In genomic region chr3:98182196-98182595, GRCh38 we compare ENCODE assay signal across 22 cellular contexts. TPM values are rescaled to one million over a fixed set of nuclear protein-coding genes. Genes with fewer than 3 reads are reported as not detected.
DNase-seq lines count a peak whose midpoint lies in the region; ATAC-seq and TF ChIP-seq lines count a peak whose summit lies in the region.
"Had no signal": no experiment of that assay in that cellular context is flagged by ENCODE, and none has a peak within 500 bp of the region (broad histone marks: within the 10 kb centered on the region; RNA-seq: fewer than 3 reads in every experiment).

No MANE protein-coding gene starts in this region.

- no peak overlapping the region for H3K4me3 ChIP-seq in GM23338
- H3K4me3 ChIP-seq in HUES6 (ENCODE audit: low read depth, low read length) = no peak overlapping the region
- H3K4me3 ChIP-seq: BLaER1 treated with 17β-estradiol and CSF1 and Interleukin-3, amounts not matched to agents 10 nM and 100 nM; GM12878 had no signal

- no peak overlapping the region for H3K4me2 ChIP-seq in GM23338
- H3K4me2 ChIP-seq: BLaER1 treated with 17β-estradiol and CSF1 and Interleukin-3, amounts not matched to agents 10 nM and 100 nM had no signal

- H3K9ac ChIP-seq in HUES6 (ENCODE audit: low read length) = no peak overlapping the region
- H3K9ac ChIP-seq: BLaER1 treated with 17β-estradiol and CSF1 and Interleukin-3, amounts not matched to agents 10 nM and 100 nM had no signal

- CTCF ChIA-PET in WTC11 (lab: Charles Lee) = interaction anchor here (1.1 kb wide), 1 partner anchor 147 kb away, joined by 7 read pairs; no protein-coding TSS in a partner anchor

- H3K9me3 Mint-ChIP-seq in GM23338 (peaks cover 6% of the 10 kb centered on the region), WTC11 (peaks cover 9% of the 10 kb centered on the region)
- H3K9me3 Mint-ChIP-seq in activated T-cell treated with anti-CD3 and anti-CD28 coated beads, Interleukin-2, amount 50 U/mL, for 72 hours = no peaks in the 10 kb centered on the region
- H3K9me3 Mint-ChIP-seq: CD4-positive, alpha-beta T cell had no signal

- no peaks in the 10 kb centered on the region for H3K27me3 ChIP-seq in GM23338 (ENCODE audit: insufficient read depth)
- no peaks in the 10 kb centered on the region for H3K27me3 ChIP-seq in HUES6 (ENCODE audit: control insufficient read depth, insufficient read depth, low read length)
- H3K27me3 ChIP-seq: BE2C; BLaER1 treated with 17β-estradiol and CSF1 and Interleukin-3, amounts not matched to agents 10 nM and 100 nM had no signal

- H2AFZ ChIP-seq in GM23338 = no peak overlapping the region

- H3K4me3 Mint-ChIP-seq in GM23338 (no peak overlapping the region), WTC11 (no peak overlapping the region)
- H3K4me3 Mint-ChIP-seq in activated T-cell treated with anti-CD3 and anti-CD28 coated beads, Interleukin-2, amount 50 U/mL, for 72 hours = no peak overlapping the region
- H3K4me3 Mint-ChIP-seq: CD14-positive monocyte; CD4-positive, alpha-beta T cell; CD8-positive, alpha-beta memory T cell had no signal

- DNase-seq in GM23338 (ENCODE audit: low spot score) (peak; percentile 10), WTC11 (ENCODE audit: low spot score) (no peak), iPS-NIHi11 (ENCODE audit: low spot score) (peak; percentile 23), HPDE6-E6E7 (ENCODE audit: extremely low spot score) (no peak)
- no peak for DNase-seq in activated T-cell treated with anti-CD3 and anti-CD28 coated beads, Interleukin-2, amount 50 U/mL, for 72 hours
- DNase-seq: AML-193; BE2C; CD4-positive, alpha-beta T cell; CD8-positive, alpha-beta memory T cell; DMS 273 treated with DMSO at 0.1 percent for 48 hours; DMS79; EL; GDM1; GOT3 had no signal

- no peaks in the 10 kb centered on the region; the same call in 1 of the 2 replicates for H3K9me3 ChIP-seq in HUES6 (ENCODE audit: control insufficient read depth, insufficient read depth, low read depth, low read length)
- H3K9me3 ChIP-seq: BE2C; BLaER1 treated with 17β-estradiol and CSF1 and Interleukin-3, amounts not matched to agents 10 nM and 100 nM had no signal

- H3K36me3 Mint-ChIP-seq in GM23338 (ENCODE audit: low read depth) = peaks cover 6% of the 10 kb centered on the region; the same call in 2 of the 3 replicates
- H3K36me3 Mint-ChIP-seq in WTC11 = peaks cover 7% of the 10 kb centered on the region
- H3K36me3 Mint-ChIP-seq in activated T-cell treated with anti-CD3 and anti-CD28 coated beads, Interleukin-2, amount 50 U/mL, for 72 hours (ENCODE audit: insufficient read depth in 2 of 2) = no peaks in the 10 kb centered on the region
- H3K36me3 Mint-ChIP-seq: CD14-positive monocyte had no signal

- H3K4me1 Mint-ChIP-seq in GM23338 (peaks cover 20% of the 10 kb centered on the region; the same call in 2 of the 3 replicates), WTC11 (peaks cover 27% of the 10 kb centered on the region)
- H3K4me1 Mint-ChIP-seq in activated T-cell treated with anti-CD3 and anti-CD28 coated beads, Interleukin-2, amount 50 U/mL, for 72 hours (ENCODE audit: low read depth) = no peaks in the 10 kb centered on the region
- H3K4me1 Mint-ChIP-seq: CD8-positive, alpha-beta memory T cell had no signal

- no peaks in the 10 kb centered on the region for H3F3A ChIP-seq in GM23338 (replicated peaks; ENCODE audit: low read depth)

- no peak overlapping the region; the same call in 1 of the 2 replicates for H3K27ac ChIP-seq in GM23338 (ENCODE audit: low read depth)
- H3K27ac ChIP-seq in HUES6 (ENCODE audit: low read depth, low read length) = peak overlapping the region; percentile 59
- H3K27ac ChIP-seq: 22Rv1; BLaER1 treated with 17β-estradiol and CSF1 and Interleukin-3, amounts not matched to agents 10 nM and 100 nM had no signal

- ATAC-seq in GM23338 (peak; percentile 69), WTC11 (peak; percentile 73), HG02852 (IDR thresholded peaks at IDR 0.05; ENCODE audit: unreplicated experiment) (no peak), GM21825 (IDR thresholded peaks at IDR 0.05; ENCODE audit: unreplicated experiment) (no peak)
- ATAC-seq in activated T-cell treated with anti-CD3 and anti-CD28 coated beads, Interleukin-2, amount 50 U/mL, for 72 hours (replicated peaks in 1 of 2) = no peak
- ATAC-seq: GM12878, HCT116 had no signal

- H3K27ac Mint-ChIP-seq in GM23338 = peak overlapping the region; percentile 57; the same call in 1 of the 2 replicates
- H3K27ac Mint-ChIP-seq in WTC11 = no peak overlapping the region; the same call in 1 of the 2 replicates
- H3K27ac Mint-ChIP-seq in activated T-cell treated with anti-CD3 and anti-CD28 coated beads, Interleukin-2, amount 50 U/mL, for 72 hours = no peak overlapping the region
- H3K27ac Mint-ChIP-seq: CD4-positive, alpha-beta T cell; CD8-positive, alpha-beta memory T cell had no signal

- H3K9me2 ChIP-seq in GM23338 (ENCODE audit: insufficient read depth) = no peaks in the 10 kb centered on the region

- POLR2A ChIA-PET in WTC11 (lab: Charles Lee) = no interaction called here

- H3K27me3 Mint-ChIP-seq in GM23338 (ENCODE audit: insufficient read depth, low read depth, poor library complexity) (peaks cover 2% of the 10 kb centered on the region), WTC11 (ENCODE audit: low read depth) (no peaks in the 10 kb centered on the region)
- H3K27me3 Mint-ChIP-seq in activated T-cell treated with anti-CD3 and anti-CD28 coated beads, Interleukin-2, amount 50 U/mL, for 72 hours (ENCODE audit: low read depth) = no peaks in the 10 kb centered on the region
- H3K27me3 Mint-ChIP-seq: CD4-positive, alpha-beta T cell; CD8-positive, alpha-beta memory T cell had no signal

- no peaks in the 10 kb centered on the region for H4K20me1 ChIP-seq in GM23338 (replicated peaks; ENCODE audit: insufficient read depth)
- H4K20me1 ChIP-seq: BLaER1 treated with 17β-estradiol and CSF1 and Interleukin-3, amounts not matched to agents 10 nM and 100 nM had no signal

- H3K36me3 ChIP-seq in GM23338 (ENCODE audit: insufficient read depth) (no peaks in the 10 kb centered on the region), HUES6 (ENCODE audit: control insufficient read depth, insufficient read depth, low read length) (no peaks in the 10 kb centered on the region)
- H3K36me3 ChIP-seq: BE2C; BLaER1 treated with 17β-estradiol and CSF1 and Interleukin-3, amounts not matched to agents 10 nM and 100 nM had no signal

- H3K79me2 ChIP-seq in GM23338 (replicated peaks; ENCODE audit: insufficient read depth) = no peaks in the 10 kb centered on the region

- peaks cover 20% of the 10 kb centered on the region for H3K4me1 ChIP-seq in GM23338 (ENCODE audit: insufficient read depth)
- peaks cover 7% of the 10 kb centered on the region; the same call in 1 of the 2 replicates for H3K4me1 ChIP-seq in HUES6 (ENCODE audit: control insufficient read depth, insufficient read depth, low read length)
- H3K4me1 ChIP-seq: BE2C had no signal

- TF ChIP-seq CTCF in GM23338 (conservative IDR thresholded peaks at IDR 0.05; ENCODE audit: low read depth in 2 of 2) = no peak
- no peak for TF ChIP-seq CTCF in WTC11 (IDR thresholded peaks at IDR 0.05)

TF ChIP-seq in WTC11, 78 proteins besides CTCF, POLR2A, EP300 and RAD21 (continues in another document):
- TF ChIP-seq ATF6 (CRISPR knock-in tag; IDR thresholded peaks at IDR 0.05) (no peak), NR1H2 (CRISPR knock-in tag; IDR thresholded peaks at IDR 0.05) (no peak), HMGXB4 (CRISPR knock-in tag; IDR thresholded peaks at IDR 0.05) (no peak), TCF7 (CRISPR knock-in tag; IDR thresholded peaks at IDR 0.05; ENCODE audit: low read depth) (no peak)

RNA-seq across cellular contexts. Expression of gene OR5H15, which starts 15.7 kb away (rescaled TPM):
- not detected in 2 replicates for total RNA-seq in GM23338 (2014; rRNA removed; shearing (Covaris generic))
- polyA plus RNA-seq in GM23338 (2016; fragmentation: Nextera tagmentation; extraction: Ambion mirVana) = not detected in 2 replicates
- total RNA-seq in WTC11 (2021) = not detected in 3 replicates
- not detected for total RNA-seq in activated T-cell treated with anti-CD3 and anti-CD28 coated beads, Interleukin-2, amount 50 U/mL, for 72 hours
- total RNA-seq: CD4-positive, alpha-beta T cell; CD8-positive, alpha-beta memory T cell; GM12878 had no signal
- polyA plus RNA-seq: CD14-positive monocyte; CD8-positive, alpha-beta memory T cell; GM12878 had no signal

RNA-seq across cellular contexts. Expression of gene OR5H14, which starts 34.9 kb away (rescaled TPM):
- not detected in 2 replicates for total RNA-seq in GM23338 (2014; rRNA removed; shearing (Covaris generic))
- polyA plus RNA-seq in GM23338 (2016; fragmentation: Nextera tagmentation; extraction: Ambion mirVana) = 0.05 TPM in 1 of 2 replicates, not detected in the other
- not detected in 3 replicates for total RNA-seq in WTC11 (2021)
- not detected for total RNA-seq in activated T-cell treated with anti-CD3 and anti-CD28 coated beads, Interleukin-2, amount 50 U/mL, for 72 hours
- total RNA-seq: CD4-positive, alpha-beta T cell; CD8-positive, alpha-beta memory T cell; GM12878 had no signal
- polyA plus RNA-seq: CD14-positive monocyte; CD8-positive, alpha-beta memory T cell; GM12878 had no signal

RNA-seq across cellular contexts. Expression of gene OR5H1, which starts 51.7 kb away (rescaled TPM):
- not detected in 2 replicates for total RNA-seq in GM23338 (2014; rRNA removed; shearing (Covaris generic))
- polyA plus RNA-seq in GM23338 (2016; fragmentation: Nextera tagmentation; extraction: Ambion mirVana) = not detected in 2 replicates
- total RNA-seq in WTC11 (2021) = 0.02 TPM in 1 of 3 replicates, not detected in the others
- total RNA-seq in activated T-cell treated with anti-CD3 and anti-CD28 coated beads, Interleukin-2, amount 50 U/mL, for 72 hours = not detected
- total RNA-seq: CD4-positive, alpha-beta T cell; CD8-positive, alpha-beta memory T cell; GM12878 had no signal
- polyA plus RNA-seq: CD14-positive monocyte; CD8-positive, alpha-beta memory T cell; GM12878 had no signal

Comparison
In these comparisons a context has a peak if more than half of its experiments do, and no peak if none do; other contexts are left out.
1. ATAC-seq: peak in GM23338 (single experiment) and WTC11 (single experiment); none in HG02852 (single experiment), GM21825 (single experiment) and activated T-cell treated with anti-CD3 and anti-CD28 coated beads, Interleukin-2, amount 50 U/mL, for 72 hours (0 of 2).
2. DNase-seq: peak in GM23338 (single experiment) and iPS-NIHi11 (single experiment); none in WTC11 (single experiment), HPDE6-E6E7 (single experiment) and activated T-cell treated with anti-CD3 and anti-CD28 coated beads, Interleukin-2, amount 50 U/mL, for 72 hours (0 of 2).